24 cellular contexts compared by ENCODE assay signal in genomic region chr4:40347472-40347871, GRCh38.
"Had no signal": no experiment of that assay in that cellular context is flagged by ENCODE, and none has a peak within 500 bp of the region (broad histone marks: within the 10 kb centered on the region; RNA-seq: fewer than 3 reads in every experiment).

No MANE protein-coding gene starts in this region.

- DNase-seq: stimulated activated CD4-positive, alpha-beta T cell treated with anti-CD3 and anti-CD28 coated beads, Interleukin-2, amount 100 ng/mL, for 48 hours; stimulated activated CD4-positive, alpha-beta T cell treated with anti-CD3 and anti-CD28 coated beads, Interleukin-4, amount 100 ng/mL, for 1 hour; stimulated activated CD4-positive, alpha-beta T cell treated with anti-CD3 and anti-CD28 coated beads, Interleukin-4, amount 100 ng/mL, for 24 hours; stimulated activated CD4-positive, alpha-beta T cell treated with anti-CD3 and anti-CD28 coated beads, Interleukin-4, amount 100 ng/mL, for 4 hours; stimulated activated CD8-positive, alpha-beta memory T cell treated with anti-CD3 and anti-CD28 coated beads, Interleukin-4, amount 100 ng/mL, for 48 hours; stimulated activated naive B cell treated with anti-CD40 and anti-IgM and Interleukin-4, amounts not matched to agents 10 μg/mL and 1 μg/mL and 100 μg/mL, for 72 hours; stimulated activated naive CD4-positive, alpha-beta T cell; stimulated activated naive CD4-positive, alpha-beta T cell treated with Interleukin-2 at 50 U/mL for 16 hours; stimulated activated naive CD8-positive, alpha-beta T cell treated with anti-CD3 and anti-CD28 coated beads, Interleukin-15, amount 100 ng/mL, for 72 hours; stimulated activated naive CD8-positive, alpha-beta T cell treated with anti-CD3 and anti-CD28 coated beads, Interleukin-15, Interleukin-2, amounts not matched to agents 100 U/mL and 50 U/mL, for 24 hours; stomach; substantia nigra; testis; thyroid gland; tibial artery; transverse colon; trophoblast cell; upper lobe of right lung; uterus had no signal

- H3K4me1 ChIP-seq: stomach, suprapubic skin, testis, tibial artery, tibial nerve, transverse colon, upper lobe of left lung, upper lobe of right lung, uterus, vagina had no signal

- H3K36me3 ChIP-seq: stomach, suprapubic skin, thoracic aorta, thyroid gland, tibial artery, tibial nerve, transverse colon, upper lobe of left lung, upper lobe of right lung, uterus, vagina had no signal

- H3K27ac ChIP-seq: stomach, suprapubic skin, testis, thoracic aorta, thyroid gland, tibial artery, tibial nerve, transverse colon, upper lobe of left lung, upper lobe of right lung, uterus, vagina had no signal

- H3K9me3 ChIP-seq: stomach, testis, thoracic aorta, thyroid gland, tibial artery, transverse colon, upper lobe of left lung, upper lobe of right lung, uterus, vagina had no signal

- H3K4me3 ChIP-seq: stomach, suprapubic skin, testis, thoracic aorta, thyroid gland, tibial artery, tibial nerve, transverse colon, upper lobe of left lung, upper lobe of right lung, uterus, vagina had no signal
